Comparison of ENCODE assay signal across 8 cellular contexts in genomic region chr10:122374859-122375721, GRCh38. TPM values are rescaled to one million over a fixed set of nuclear protein-coding genes. Genes with fewer than 3 reads are reported as not detected.
DNase-seq lines count a peak whose midpoint lies in the region; ATAC-seq and TF ChIP-seq lines count a peak whose summit lies in the region.

No MANE protein-coding gene starts in this region.

- peaks cover 10% of the 10 kb centered on the region for H3K36me3 Mint-ChIP-seq in activated T-cell treated with anti-CD3 and anti-CD28 coated beads, Interleukin-2, amount 50 U/mL, for 4 hours (ENCODE audit: insufficient read depth)

- H3K9me3 Mint-ChIP-seq in activated T-cell treated with anti-CD3 and anti-CD28 coated beads, Interleukin-2, amount 50 U/mL, for 4 hours: no peaks in the 10 kb centered on the region

- peak overlapping the region; percentile 79 for H3K27ac ChIP-seq in A673 (ENCODE audit: low read depth, low read length, poor library complexity, severe bottlenecking)
- peak overlapping the region; percentile 95 to 97 for H3K27ac ChIP-seq in esophagus (ENCODE audit: low read depth in 2 of 2, low read length in 1 of 2)

- 0% methylated on average over 39 to 93 of the region's 93 CpGs for WGBS in esophagus, 2 donors

- H3K9me3 ChIP-seq in A673 (ENCODE audit: low read depth, low read length, poor library complexity, severe bottlenecking) (no peaks in the 10 kb centered on the region), esophagus (ENCODE audit: control insufficient read depth in 2 of 2, insufficient read depth in 1 of 2, low read depth in 1 of 2, low read length in 1 of 2) (no peaks in the 10 kb centered on the region)

- no TSS peak for BruUV-seq in A673 (replicated peaks; lab: Mats Ljungman, UMichigan)

- H3K27me3 ChIP-seq in A673 (replicated peaks; ENCODE audit: insufficient read depth, low read depth, low read length, poor library complexity) (peaks cover 19% of the 10 kb centered on the region), esophagus (ENCODE audit: control insufficient read depth in 1 of 2, insufficient read depth in 2 of 2, low read length in 2 of 2) (no peaks in the 10 kb centered on the region)

- H3K4me3 Mint-ChIP-seq in activated T-cell treated with anti-CD3 and anti-CD28 coated beads, Interleukin-2, amount 50 U/mL, for 4 hours: peak overlapping the region; percentile 95

- peak; percentile 60 for DNase-seq in A673 (ENCODE audit: low spot score)
- peak; percentile 79 for DNase-seq in NCI-H69 (lab: John Stamatoyannopoulos, UW)
- DNase-seq in activated T-cell treated with anti-CD3 and anti-CD28 coated beads, Interleukin-2, amount 50 U/mL, for 4 hours: peak; percentile 68
- DNase-seq in myocyte (ENCODE audit: low read depth): peak; percentile 61
- DNase-seq in stimulated activated CD8-positive, alpha-beta memory T cell treated with anti-CD3 and anti-CD28 coated beads, Interleukin-7, amount 100 ng/mL, for 1 hour (ENCODE audit: low read depth in 2 of 2): peak; percentile 46 to 50

- POLR2A ChIA-PET in A673 (lab: Charles Lee; ENCODE audit: low non-redundant PET): no interaction called here

- H3K4me3 ChIP-seq in A673 (ENCODE audit: low read depth, low read length, poor library complexity, severe bottlenecking): peak overlapping the region; percentile 67
- peak overlapping the region; percentile 73 to 83 for H3K4me3 ChIP-seq in esophagus (ENCODE audit: low read depth in 1 of 2, low read length in 2 of 2)

- H3K4me1 ChIP-seq in A673 (ENCODE audit: insufficient read depth, low read length, poor library complexity, severe bottlenecking) (peaks cover 9% of the 10 kb centered on the region), esophagus (ENCODE audit: control insufficient read depth in 2 of 2, insufficient read depth in 2 of 2, low read length in 1 of 2) (no peaks in the 10 kb centered on the region)

- peaks cover 39% of the 10 kb centered on the region for H3K4me1 Mint-ChIP-seq in activated T-cell treated with anti-CD3 and anti-CD28 coated beads, Interleukin-2, amount 50 U/mL, for 4 hours (ENCODE audit: low read depth)

- CTCF ChIA-PET in A673 (lab: Charles Lee): interaction anchor here (1.9 kb wide), 1 partner anchor 76 kb away, joined by 10 read pairs; no protein-coding TSS in a partner anchor

- intact Hi-C loops in A673 (cut with micrococcal nuclease; ENCODE audit: unreplicated experiment): no loop called here

- H3K36me3 ChIP-seq in A673 (ENCODE audit: insufficient read depth, low read length, poor library complexity, severe bottlenecking) (no peaks in the 10 kb centered on the region), esophagus (ENCODE audit: control insufficient read depth in 2 of 2, insufficient read depth in 2 of 2, low read length in 1 of 2) (no peaks in the 10 kb centered on the region)

- no peak for TF ChIP-seq CTCF in A673 (conservative IDR thresholded peaks at IDR 0.05; ENCODE audit: low read depth, low read length)

- peak; percentile 55 for ATAC-seq in GM18517 (IDR thresholded peaks at IDR 0.05; ENCODE audit: unreplicated experiment)
- ATAC-seq in HG03039 (IDR thresholded peaks at IDR 0.05; ENCODE audit: unreplicated experiment): peak; percentile 52
- ATAC-seq in activated T-cell treated with anti-CD3 and anti-CD28 coated beads, Interleukin-2, amount 50 U/mL, for 4 hours: peak; percentile 62 to 66

- H3K27me3 Mint-ChIP-seq in activated T-cell treated with anti-CD3 and anti-CD28 coated beads, Interleukin-2, amount 50 U/mL, for 4 hours (ENCODE audit: low read depth): peaks cover 19% of the 10 kb centered on the region

RNA-seq across cellular contexts. Expression of gene PLEKHA1, which starts 0.6 kb away (rescaled TPM):
- total RNA-seq in A673 (2021): 18.9 and 20.5 TPM in 2 replicates
- 10 to 100 TPM; 11.0 to 14.0 (median 12.5) TPM for total RNA-seq in activated T-cell treated with anti-CD3 and anti-CD28 coated beads, Interleukin-2, amount 50 U/mL, for 4 hours
- polyA plus RNA-seq in esophagus: 10 to 100 TPM; 14.8 to 19.8 TPM
- total RNA-seq in myocyte: 39.1 and 45.2 TPM in 2 replicates
- polyA plus RNA-seq in myocyte (2012): 35.0 TPM

Comparison
In these comparisons a context has a peak if more than half of its experiments do, and no peak if none do; other contexts are left out.
1. Peak in every context shown above with its lines: DNase-seq, ATAC-seq, H3K4me3 ChIP-seq and H3K27ac ChIP-seq.